Comparison of ENCODE assay signal across 8 cellular contexts in the genomic region with DNA sequence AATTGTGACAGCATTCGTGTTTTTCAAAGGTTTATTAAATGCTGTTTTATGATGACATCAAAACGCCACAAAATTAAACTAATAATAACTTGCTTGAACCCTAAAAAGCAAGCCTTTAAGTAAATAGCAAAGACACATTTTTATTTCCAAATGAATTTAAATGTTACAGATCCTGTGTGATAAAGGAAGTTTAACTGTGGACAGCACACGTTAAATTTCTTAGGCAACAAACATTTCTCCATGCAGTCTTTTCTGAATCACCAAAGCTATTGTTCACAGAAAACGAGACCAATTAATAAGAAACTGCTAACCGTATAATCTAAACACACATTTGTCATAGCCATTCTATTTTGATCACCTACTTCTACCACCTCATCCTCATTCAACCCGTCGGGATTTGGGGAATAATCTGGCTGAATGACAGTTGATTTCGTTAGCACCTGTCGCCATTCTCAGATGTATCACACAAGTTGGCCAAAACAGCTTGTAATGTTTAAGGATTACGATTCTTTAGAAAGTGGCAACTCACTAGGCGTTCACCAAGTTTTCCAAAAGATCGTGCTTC.
A peak's percentile ranks its signal among the peaks of the same experiment; 100 is the strongest.
DNase-seq lines count a peak whose midpoint lies in the region; ATAC-seq and TF ChIP-seq lines count a peak whose summit lies in the region.

No MANE protein-coding gene starts in this region.

- no peak for ATAC-seq in GM19023 (IDR thresholded peaks at IDR 0.05; ENCODE audit: unreplicated experiment)

- POLR2A ChIA-PET in RWPE1 (lab: Yijun Ruan, JAX; ENCODE audit: low non-redundant PET), result no interaction called here

- peak overlapping the region; percentile 97 for H3K4me3 Mint-ChIP-seq in T-helper 2 cell treated with Interferon-gamma antibody and Interleukin-4, amounts not matched to agents 5 μg/mL and 100 μg/mL, for 36 hours

- peak overlapping the region; percentile 95 for H3K27ac Mint-ChIP-seq in T-helper 2 cell treated with Interferon-gamma antibody and Interleukin-4, amounts not matched to agents 5 μg/mL and 100 μg/mL, for 36 hours

- CTCF ChIA-PET in RWPE1 (lab: Yijun Ruan, JAX), result no interaction called here

- TF ChIP-seq CTCF in RWPE1 (conservative IDR thresholded peaks at IDR 0.05; ENCODE audit: low read depth) (no peak), retinal pigment epithelial cell (conservative IDR thresholded peaks at IDR 0.05; ENCODE audit: low read depth, low read length) (no peak)

- no peaks in the 10 kb centered on the region for H3K9me3 Mint-ChIP-seq in T-helper 2 cell treated with Interferon-gamma antibody and Interleukin-4, amounts not matched to agents 5 μg/mL and 100 μg/mL, for 36 hours

- H3K27me3 Mint-ChIP-seq in T-helper 2 cell treated with Interferon-gamma antibody and Interleukin-4, amounts not matched to agents 5 μg/mL and 100 μg/mL, for 36 hours (ENCODE audit: low read depth), result no peaks in the 10 kb centered on the region

- peaks cover 37% of the 10 kb centered on the region for H3K4me1 Mint-ChIP-seq in T-helper 2 cell treated with Interferon-gamma antibody and Interleukin-4, amounts not matched to agents 5 μg/mL and 100 μg/mL, for 36 hours (ENCODE audit: low read depth)

- H3K36me3 Mint-ChIP-seq in T-helper 2 cell treated with Interferon-gamma antibody and Interleukin-4, amounts not matched to agents 5 μg/mL and 100 μg/mL, for 36 hours (ENCODE audit: low read depth), result peaks cover 18% of the 10 kb centered on the region

- no peak for DNase-seq in T-helper 2 cell treated with Interferon-gamma antibody and Interleukin-4, amounts not matched to agents 5 μg/mL and 100 μg/mL, for 36 hours (ENCODE audit: low spot score)
- DNase-seq in T-helper 2 cell (no peak), RWPE1 (ENCODE audit: low spot score) (no peak), fibroblast of peridontal ligament (ENCODE audit: extremely low read depth) (peak; percentile 25), retinal pigment epithelial cell (ENCODE audit: low read depth) (no peak), NCI-H345 treated with DMSO at 0.1 percent for 48 hours (lab: John Stamatoyannopoulos, UW; ENCODE audit: unreplicated experiment) (no peak), NCI-H2029 treated with DMSO at 0.1 percent for 48 hours (lab: John Stamatoyannopoulos, UW) (no peak)

- peak overlapping the region; percentile 90 for H3K4me3 ChIP-seq in retinal pigment epithelial cell (ENCODE audit: low read length)

- H3K27ac ChIP-seq in RWPE1, result peak overlapping the region; percentile 95
